In the genomic region with DNA sequence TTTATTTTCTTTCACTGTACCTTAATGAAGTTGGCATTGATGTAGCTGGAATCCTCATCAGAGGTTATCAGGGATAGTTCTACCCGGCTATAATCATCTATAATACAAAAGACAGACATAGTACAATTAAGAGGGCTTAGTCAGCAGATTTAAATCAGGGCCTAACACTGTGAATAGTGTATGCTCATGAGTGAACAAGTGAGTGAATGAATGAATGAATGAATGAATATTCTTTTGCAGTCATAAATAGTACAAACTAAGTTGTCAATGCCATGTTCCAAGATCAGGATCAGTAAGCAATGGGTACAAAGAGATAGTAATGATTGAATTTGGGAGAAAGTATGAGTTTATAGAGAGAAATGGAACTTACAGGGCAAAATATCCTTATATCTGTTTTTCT, we compare ENCODE assay signal across 1 cellular context.
TF ChIP-seq lines count a peak whose summit lies in the region.

No MANE protein-coding gene starts in this region.

TF ChIP-seq in SK-N-SH, 30 proteins besides CTCF, POLR2A, EP300 and RAD21 (continued from another document):
- TF ChIP-seq, protein P1, sequence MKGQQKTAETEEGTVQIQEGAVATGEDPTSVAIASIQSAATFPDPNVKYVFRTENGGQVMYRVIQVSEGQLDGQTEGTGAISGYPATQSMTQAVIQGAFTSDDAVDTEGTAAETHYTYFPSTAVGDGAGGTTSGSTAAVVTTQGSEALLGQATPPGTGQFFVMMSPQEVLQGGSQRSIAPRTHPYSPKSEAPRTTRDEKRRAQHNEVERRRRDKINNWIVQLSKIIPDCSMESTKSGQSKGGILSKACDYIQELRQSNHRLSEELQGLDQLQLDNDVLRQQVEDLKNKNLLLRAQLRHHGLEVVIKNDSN (IDR thresholded peaks at IDR 0.05; ENCODE audit: borderline replicate concordance, low read depth), result no peak
- TF ChIP-seq, protein P2, sequence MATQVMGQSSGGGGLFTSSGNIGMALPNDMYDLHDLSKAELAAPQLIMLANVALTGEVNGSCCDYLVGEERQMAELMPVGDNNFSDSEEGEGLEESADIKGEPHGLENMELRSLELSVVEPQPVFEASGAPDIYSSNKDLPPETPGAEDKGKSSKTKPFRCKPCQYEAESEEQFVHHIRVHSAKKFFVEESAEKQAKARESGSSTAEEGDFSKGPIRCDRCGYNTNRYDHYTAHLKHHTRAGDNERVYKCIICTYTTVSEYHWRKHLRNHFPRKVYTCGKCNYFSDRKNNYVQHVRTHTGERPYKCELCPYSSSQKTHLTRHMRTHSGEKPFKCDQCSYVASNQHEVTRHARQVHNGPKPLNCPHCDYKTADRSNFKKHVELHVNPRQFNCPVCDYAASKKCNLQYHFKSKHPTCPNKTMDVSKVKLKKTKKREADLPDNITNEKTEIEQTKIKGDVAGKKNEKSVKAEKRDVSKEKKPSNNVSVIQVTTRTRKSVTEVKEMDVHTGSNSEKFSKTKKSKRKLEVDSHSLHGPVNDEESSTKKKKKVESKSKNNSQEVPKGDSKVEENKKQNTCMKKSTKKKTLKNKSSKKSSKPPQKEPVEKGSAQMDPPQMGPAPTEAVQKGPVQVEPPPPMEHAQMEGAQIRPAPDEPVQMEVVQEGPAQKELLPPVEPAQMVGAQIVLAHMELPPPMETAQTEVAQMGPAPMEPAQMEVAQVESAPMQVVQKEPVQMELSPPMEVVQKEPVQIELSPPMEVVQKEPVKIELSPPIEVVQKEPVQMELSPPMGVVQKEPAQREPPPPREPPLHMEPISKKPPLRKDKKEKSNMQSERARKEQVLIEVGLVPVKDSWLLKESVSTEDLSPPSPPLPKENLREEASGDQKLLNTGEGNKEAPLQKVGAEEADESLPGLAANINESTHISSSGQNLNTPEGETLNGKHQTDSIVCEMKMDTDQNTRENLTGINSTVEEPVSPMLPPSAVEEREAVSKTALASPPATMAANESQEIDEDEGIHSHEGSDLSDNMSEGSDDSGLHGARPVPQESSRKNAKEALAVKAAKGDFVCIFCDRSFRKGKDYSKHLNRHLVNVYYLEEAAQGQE (IDR thresholded peaks at IDR 0.05; ENCODE audit: low read depth, low read length), result no peak
- TF ChIP-seq TAF1 (IDR thresholded peaks at IDR 0.05; ENCODE audit: borderline replicate concordance, low read depth, low read length), result no peak
- TF ChIP-seq, protein P3, sequence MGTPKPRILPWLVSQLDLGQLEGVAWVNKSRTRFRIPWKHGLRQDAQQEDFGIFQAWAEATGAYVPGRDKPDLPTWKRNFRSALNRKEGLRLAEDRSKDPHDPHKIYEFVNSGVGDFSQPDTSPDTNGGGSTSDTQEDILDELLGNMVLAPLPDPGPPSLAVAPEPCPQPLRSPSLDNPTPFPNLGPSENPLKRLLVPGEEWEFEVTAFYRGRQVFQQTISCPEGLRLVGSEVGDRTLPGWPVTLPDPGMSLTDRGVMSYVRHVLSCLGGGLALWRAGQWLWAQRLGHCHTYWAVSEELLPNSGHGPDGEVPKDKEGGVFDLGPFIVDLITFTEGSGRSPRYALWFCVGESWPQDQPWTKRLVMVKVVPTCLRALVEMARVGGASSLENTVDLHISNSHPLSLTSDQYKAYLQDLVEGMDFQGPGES (IDR thresholded peaks at IDR 0.05; ENCODE audit: low read depth, low read length), result no peak
- no peak for TF ChIP-seq SIN3A (IDR thresholded peaks at IDR 0.05; ENCODE audit: borderline replicate concordance, low read depth, low read length)
- no peak for TF ChIP-seq ELF1 (IDR thresholded peaks at IDR 0.05)
- TF ChIP-seq RCOR1 (IDR thresholded peaks at IDR 0.05; ENCODE audit: low read length), result no peak
- TF ChIP-seq TEAD4 (IDR thresholded peaks at IDR 0.05; ENCODE audit: borderline replicate concordance, insufficient read depth), result no peak
- no peak for TF ChIP-seq GATA2 (CRISPR knock-in tag; IDR thresholded peaks at IDR 0.05)
